Comparison of ENCODE assay signal across 27 cellular contexts in genomic region chr20:40232288-40232687, GRCh38.
"Had no signal": no experiment of that assay in that cellular context is flagged by ENCODE, and none has a peak within 500 bp of the region (broad histone marks: within the 10 kb centered on the region; RNA-seq: fewer than 3 reads in every experiment).

No MANE protein-coding gene starts in this region.

- H3K9me3 ChIP-seq: ascending aorta, MG63, SJSA1 had no signal

- H3K27ac Mint-ChIP-seq: activated B cell treated with CpG ODN at 0.5 μM for 24 hours; activated CD4-positive, alpha-beta T cell treated with anti-CD3 and anti-CD28 coated beads, Interleukin-2, amount 10 ng/mL, durations not matched to agents 24 days and 14 days; activated CD8-positive, alpha-beta memory T cell treated with anti-CD3 and anti-CD28 coated beads, Interleukin-2, amount 10 ng/mL, durations not matched to agents 7 days and 5 days; activated naive CD4-positive, alpha-beta T cell treated with anti-CD3 and anti-CD28 coated beads, Interleukin-2, amount 50 U/mL, for 72 hours; activated naive CD8-positive, alpha-beta T cell treated with anti-CD3 and anti-CD28 coated beads, Interleukin-2, amount 50 U/mL, for 24 hours; activated T-cell treated with anti-CD3 and anti-CD28 coated beads, Interleukin-2, amount 50 U/mL, for 24 hours; activated T-helper 1 cell treated with anti-CD3 and anti-CD28 coated beads, Interleukin-12 subunit alpha, Interleukin-12 subunit beta, Interleukin-2, Interleukin-4 antibody, amounts not matched to agents 30 ng/mL and 10 ng/mL and 1 ng/mL, durations not matched to agents 14 hours and 24 hours and 36 hours; brain; T-helper 17 cell had no signal

- ATAC-seq: activated CD8-positive, alpha-beta memory T cell treated with anti-CD3 and anti-CD28 coated beads, Interleukin-2, amount 10 ng/mL, durations not matched to agents 7 days and 5 days; activated naive CD4-positive, alpha-beta T cell treated with anti-CD3 and anti-CD28 coated beads, Interleukin-2, amount 50 U/mL, for 72 hours; activated naive CD8-positive, alpha-beta T cell treated with anti-CD3 and anti-CD28 coated beads, Interleukin-2, amount 50 U/mL, for 24 hours; PC-3; T-helper 17 cell had no signal

- H3K36me3 ChIP-seq: ascending aorta, MG63, SJSA1 had no signal

- H3K4me1 Mint-ChIP-seq: activated B cell treated with CpG ODN at 0.5 μM for 24 hours; activated CD4-positive, alpha-beta T cell treated with anti-CD3 and anti-CD28 coated beads, Interleukin-2, amount 10 ng/mL, durations not matched to agents 24 days and 14 days; activated CD8-positive, alpha-beta memory T cell treated with anti-CD3 and anti-CD28 coated beads, Interleukin-2, amount 10 ng/mL, durations not matched to agents 7 days and 5 days; activated naive CD8-positive, alpha-beta T cell treated with anti-CD3 and anti-CD28 coated beads, Interleukin-2, amount 50 U/mL, for 24 hours; T-helper 17 cell had no signal

- H3K9me3 Mint-ChIP-seq: activated B cell treated with CpG ODN at 0.5 μM for 24 hours; activated CD4-positive, alpha-beta T cell treated with anti-CD3 and anti-CD28 coated beads, Interleukin-2, amount 10 ng/mL, durations not matched to agents 24 days and 14 days; activated naive CD8-positive, alpha-beta T cell treated with anti-CD3 and anti-CD28 coated beads, Interleukin-2, amount 50 U/mL, for 24 hours; activated T-cell treated with anti-CD3 and anti-CD28 coated beads, Interleukin-2, amount 50 U/mL, for 24 hours; activated T-helper 1 cell treated with anti-CD3 and anti-CD28 coated beads, Interleukin-12 subunit alpha, Interleukin-12 subunit beta, Interleukin-2, Interleukin-4 antibody, amounts not matched to agents 30 ng/mL and 10 ng/mL and 1 ng/mL, durations not matched to agents 14 hours and 24 hours and 36 hours had no signal

- H3K27ac ChIP-seq: ascending aorta, KMS-11, SJSA1 had no signal

- H3K9ac ChIP-seq: KMS-11 had no signal

- H3K4me3 ChIP-seq: ascending aorta, MG63, SJSA1 had no signal

- H3K4me2 ChIP-seq: KMS-11 had no signal

- H3K4me3 Mint-ChIP-seq: activated B cell treated with CpG ODN at 0.5 μM for 24 hours; activated CD4-positive, alpha-beta T cell treated with anti-CD3 and anti-CD28 coated beads, Interleukin-2, amount 10 ng/mL, durations not matched to agents 24 days and 14 days; activated CD8-positive, alpha-beta memory T cell treated with anti-CD3 and anti-CD28 coated beads, Interleukin-2, amount 10 ng/mL, durations not matched to agents 7 days and 5 days; activated naive CD8-positive, alpha-beta T cell treated with anti-CD3 and anti-CD28 coated beads, Interleukin-2, amount 50 U/mL, for 24 hours; activated T-cell treated with anti-CD3 and anti-CD28 coated beads, Interleukin-2, amount 50 U/mL, for 24 hours; activated T-helper 1 cell treated with anti-CD3 and anti-CD28 coated beads, Interleukin-12 subunit alpha, Interleukin-12 subunit beta, Interleukin-2, Interleukin-4 antibody, amounts not matched to agents 30 ng/mL and 10 ng/mL and 1 ng/mL, durations not matched to agents 14 hours and 24 hours and 36 hours; brain; T-helper 17 cell had no signal

- DNase-seq: activated B cell treated with CpG ODN at 0.5 μM for 24 hours; activated CD4-positive, alpha-beta T cell treated with anti-CD3 and anti-CD28 coated beads for 1 hour; activated CD4-positive, alpha-beta T cell treated with anti-CD3 and anti-CD28 coated beads, Interleukin-2, amount 10 ng/mL, durations not matched to agents 24 days and 14 days; activated CD4-positive, alpha-beta T cell treated with anti-CD3 and anti-CD28 coated beads, Interleukin-2, amount 50 U/mL, for 48 hours; activated CD8-positive, alpha-beta memory T cell treated with anti-CD3 and anti-CD28 coated beads, Interleukin-2, amount 10 ng/mL, durations not matched to agents 7 days and 5 days; activated effector memory CD4-positive, alpha-beta T cell treated with Interleukin-2 at 50 U/mL for 16 hours; activated naive CD4-positive, alpha-beta T cell; activated naive CD8-positive, alpha-beta T cell treated with anti-CD3 and anti-CD28 coated beads, Interleukin-2, amount 50 U/mL, for 24 hours; activated T-cell treated with anti-CD3 and anti-CD28 coated beads, Interleukin-2, amount 50 U/mL, for 24 hours; amniotic stem cell; MG63; MV-4-11; NCI-H1105; NCI-H1436; NCI-H1694 treated with DMSO at 0.1 percent for 48 hours; NCI-H2029 treated with DMSO at 0.1 percent for 48 hours; NCI-H510A treated with DMSO at 0.1 percent for 48 hours; PC-3; SHP77; T-helper 17 cell; T-helper 9 cell had no signal

- H3K36me3 Mint-ChIP-seq: activated CD8-positive, alpha-beta memory T cell treated with anti-CD3 and anti-CD28 coated beads, Interleukin-2, amount 10 ng/mL, durations not matched to agents 7 days and 5 days; activated naive CD4-positive, alpha-beta T cell treated with anti-CD3 and anti-CD28 coated beads, Interleukin-2, amount 50 U/mL, for 72 hours; brain had no signal

- H3K4me1 ChIP-seq: ascending aorta, SJSA1 had no signal

- H3K27me3 ChIP-seq: ascending aorta, MG63, SJSA1 had no signal

- H3K27me3 Mint-ChIP-seq: activated CD8-positive, alpha-beta memory T cell treated with anti-CD3 and anti-CD28 coated beads, Interleukin-2, amount 10 ng/mL, durations not matched to agents 7 days and 5 days; activated naive CD8-positive, alpha-beta T cell treated with anti-CD3 and anti-CD28 coated beads, Interleukin-2, amount 50 U/mL, for 24 hours; activated T-cell treated with anti-CD3 and anti-CD28 coated beads, Interleukin-2, amount 50 U/mL, for 24 hours had no signal
